In the genomic region with DNA sequence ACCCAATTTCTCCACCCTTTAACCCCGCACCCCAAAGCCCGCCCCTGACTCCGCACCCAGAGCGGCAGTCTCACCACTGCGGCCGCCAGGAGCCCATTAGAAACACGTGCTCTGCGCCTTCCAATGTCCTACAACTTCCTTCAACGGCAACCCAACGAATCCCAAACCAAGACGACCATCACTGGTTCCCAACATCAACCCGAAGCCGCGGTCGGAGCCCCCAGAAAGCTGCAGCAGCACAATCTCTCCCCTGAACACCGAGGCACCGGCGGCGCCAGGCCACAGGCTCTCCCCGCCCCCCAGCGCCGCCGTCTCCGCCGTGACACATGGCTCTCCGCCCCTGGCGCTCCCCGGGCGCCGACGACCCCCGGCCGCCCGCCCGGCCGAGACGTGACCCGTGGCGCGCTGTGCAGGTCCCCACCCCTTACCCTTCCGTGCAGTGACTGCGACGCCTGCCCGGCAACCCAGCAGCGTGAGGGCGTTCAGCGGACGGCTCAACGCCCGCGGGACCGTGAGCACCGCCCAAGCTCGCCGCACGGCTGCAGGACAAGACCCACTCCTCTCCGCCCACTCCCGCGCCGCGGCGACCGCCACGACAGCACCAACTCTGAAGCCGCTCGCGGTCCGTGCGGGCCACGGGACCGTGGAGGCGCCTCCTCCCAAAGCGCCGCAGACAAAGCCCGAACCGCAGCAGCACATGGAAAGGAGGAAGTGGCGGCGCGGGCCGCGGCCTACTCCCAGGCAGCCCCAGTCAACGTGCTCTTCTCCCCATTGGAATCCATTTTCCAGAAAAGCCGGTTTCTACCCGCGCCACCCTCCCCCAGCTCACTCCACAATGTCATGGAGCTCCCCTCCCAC, we compare ENCODE assay signal across 8 cellular contexts. TPM values are rescaled to one million over a fixed set of nuclear protein-coding genes. Genes with fewer than 3 reads are reported as not detected.
A peak's percentile ranks its signal among the peaks of the same experiment; 100 is the strongest.
DNase-seq lines count a peak whose midpoint lies in the region; ATAC-seq and TF ChIP-seq lines count a peak whose summit lies in the region.

No MANE protein-coding gene starts in this region.

- H3K36me3 ChIP-seq in Loucy (ENCODE audit: insufficient read depth, low read length) (peaks cover 40% of the 10 kb centered on the region), body of pancreas (replicated peaks in 1 of 2; ENCODE audit: insufficient read depth in 1 of 2, low read depth in 2 of 2) (peaks cover 0 to 3% of the 10 kb centered on the region in 2 donors), iPS-15b (ENCODE audit: control insufficient read depth, insufficient read depth, low read length) (peaks cover 26% of the 10 kb centered on the region), skeletal muscle satellite cell (ENCODE audit: insufficient read depth, low read length) (peaks cover 44% of the 10 kb centered on the region)

- no peaks in the 10 kb centered on the region for H3K9me2 ChIP-seq in Loucy (replicated peaks; ENCODE audit: low read depth, low read length)

- peak overlapping the region; percentile 69 for H2AFZ ChIP-seq in Loucy (ENCODE audit: low read length)

- H4K20me1 ChIP-seq in Loucy (ENCODE audit: insufficient read depth, low read length, poor library complexity, severe bottlenecking) = peaks cover 54% of the 10 kb centered on the region

- TF ChIP-seq CTCF in Loucy (conservative IDR thresholded peaks at IDR 0.05; ENCODE audit: low read length) (no peak), body of pancreas (IDR thresholded peaks at IDR 0.05) (peak in 4 of 7 experiments; percentile 6 to 38 (median 23))

- H3K9me3 ChIP-seq in Loucy (ENCODE audit: insufficient read depth, low read depth, low read length) (no peaks in the 10 kb centered on the region), body of pancreas (no peaks in the 10 kb centered on the region), iPS-15b (ENCODE audit: control insufficient read depth, insufficient read depth, low read length) (no peaks in the 10 kb centered on the region), skeletal muscle satellite cell (replicated peaks; ENCODE audit: low read length) (no peaks in the 10 kb centered on the region)

- WGBS in body of pancreas, 2 donors = 0% methylated on average over 12 to 74 of the region's 85 CpGs

- ATAC-seq in body of pancreas = peak; percentile 3
- no peak for ATAC-seq in GM19324 (IDR thresholded peaks at IDR 0.05; ENCODE audit: low FRiP score, unreplicated experiment)

- H3K27ac ChIP-seq in body of pancreas = peak overlapping the region; percentile 97 to 100 (median 98)

- peaks cover 59% of the 10 kb centered on the region for H3K79me2 ChIP-seq in Loucy (ENCODE audit: insufficient read depth, low read length)

- H3K27me3 ChIP-seq in Loucy (ENCODE audit: insufficient read depth, low read length, poor library complexity, severe bottlenecking) (peaks cover 8% of the 10 kb centered on the region), body of pancreas (no peaks in the 10 kb centered on the region), iPS-15b (ENCODE audit: control insufficient read depth, insufficient read depth, low read length) (no peaks in the 10 kb centered on the region), skeletal muscle satellite cell (ENCODE audit: control insufficient read depth, insufficient read depth, low read length) (no peaks in the 10 kb centered on the region)

- H3K9ac ChIP-seq in Loucy (ENCODE audit: low read depth, low read length, poor library complexity, severe bottlenecking) = peak overlapping the region; percentile 100
- peak overlapping the region; percentile 100 for H3K9ac ChIP-seq in iPS-15b (ENCODE audit: low read depth, low read length)
- peak overlapping the region; percentile 98 for H3K9ac ChIP-seq in skeletal muscle satellite cell (ENCODE audit: low read depth, low read length)

- DNase-seq in DMS79 (lab: John Stamatoyannopoulos, UW) = peak; percentile 10
- peak; percentile 75 for DNase-seq in UCSD-AML1 (lab: John Stamatoyannopoulos, UW; ENCODE audit: unreplicated experiment)
- DNase-seq in body of pancreas = peak; percentile 52 to 74 (median 64)
- DNase-seq in NCI-H510A (lab: John Stamatoyannopoulos, UW) = no peak

- peaks cover 33% of the 10 kb centered on the region for H3K4me1 ChIP-seq in Loucy (ENCODE audit: insufficient read depth, low read length, poor library complexity, severe bottlenecking)
- H3K4me1 ChIP-seq in body of pancreas = peaks cover 50% of the 10 kb centered on the region
- H3K4me1 ChIP-seq in iPS-15b (ENCODE audit: control insufficient read depth, insufficient read depth, low read length) = peaks cover 17% of the 10 kb centered on the region
- peaks cover 36% of the 10 kb centered on the region for H3K4me1 ChIP-seq in skeletal muscle satellite cell (ENCODE audit: control insufficient read depth, insufficient read depth, low read length)

- no peaks in the 10 kb centered on the region for H3F3A ChIP-seq in Loucy (ENCODE audit: low read depth)

- intact Hi-C loops in body of pancreas (cut with DNase I) = no loop called here

- peak in 1 of 3 donors; percentile 13 for TF ChIP-seq POLR2A in body of pancreas (IDR thresholded peaks at IDR 0.05)

- peak overlapping the region; percentile 88 for H3K4me2 ChIP-seq in Loucy (ENCODE audit: low read depth, low read length, poor library complexity, severe bottlenecking)
- H3K4me2 ChIP-seq in skeletal muscle satellite cell (ENCODE audit: low read length) = peak overlapping the region; percentile 85

- H3K4me3 ChIP-seq in Loucy (ENCODE audit: low read length, poor library complexity, severe bottlenecking) (peak overlapping the region; percentile 97), body of pancreas (peak overlapping the region; percentile 73 to 94), iPS-15b (ENCODE audit: low read depth, low read length) (peak overlapping the region; percentile 98), skeletal muscle satellite cell (ENCODE audit: low read length) (peak overlapping the region; percentile 89)

RNA-seq across cellular contexts. Expression of a gene that starts 0.5 kb away (rescaled TPM):
- 10 to 100 TPM; 27.0 to 36.1 TPM for total RNA-seq in body of pancreas
- total RNA-seq in skeletal muscle satellite cell (2012; rRNA removed) = 68.8 and 76.6 TPM in 2 replicates

RNA-seq across cellular contexts. Expression of a gene that starts 48.5 kb away (rescaled TPM):
- total RNA-seq in body of pancreas = 10 to 100 TPM; 41.8 to 68.6 TPM
- 71.0 and 91.8 TPM in 2 replicates for total RNA-seq in skeletal muscle satellite cell (2012; rRNA removed)
